ENCODE assay signal across 27 cellular contexts in the genomic region with DNA sequence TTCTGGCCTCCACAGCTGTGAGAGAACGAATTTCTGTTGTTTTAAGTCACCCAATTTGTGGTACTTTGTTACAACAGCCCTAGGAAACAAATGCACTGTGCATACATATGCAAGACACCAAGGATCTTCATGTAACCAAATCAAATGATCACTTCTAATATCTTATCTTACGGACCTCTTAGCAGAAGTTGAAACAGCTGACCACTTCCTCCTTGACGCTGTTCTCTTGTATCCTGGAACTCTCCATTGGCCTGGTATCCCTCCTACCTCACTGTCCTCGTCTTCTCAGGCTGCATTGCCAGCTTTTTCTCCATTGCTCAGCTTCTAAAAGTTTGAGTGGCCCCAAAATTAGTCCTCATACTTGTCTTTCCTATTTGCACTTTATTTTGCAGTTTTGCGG.
"Had no signal": no experiment of that assay in that cellular context is flagged by ENCODE, and none has a peak within 500 bp of the region (broad histone marks: within the 10 kb centered on the region; RNA-seq: fewer than 3 reads in every experiment).

No MANE protein-coding gene starts in this region.

- FAIRE-seq: colon, islet of Langerhans, pancreas had no signal

- H3K4me1 ChIP-seq: breast epithelium, gastrocnemius medialis, pancreas, right lobe of liver, thyroid gland had no signal

- H3K27ac ChIP-seq: breast epithelium, esophagus squamous epithelium, gastrocnemius medialis, neutrophil, pancreas, right lobe of liver, skin epidermis, thyroid gland had no signal

- H3K27ac Mint-ChIP-seq: activated naive CD8-positive, alpha-beta T cell treated with anti-CD3 and anti-CD28 coated beads for 36 hours; endodermal cell; natural killer cell treated with Interleukin-12 subunit alpha and Interleukin-12 subunit beta and Interleukin-15 and Interleukin-18, amount 100 ng/mL, for 72 hours; stimulated activated naive CD8-positive, alpha-beta T cell treated with anti-CD3 and anti-CD28 coated beads, Interleukin-15, Interleukin-2, amounts not matched to agents 100 ng/mL and 50 ng/mL, for 24 hours; T-helper 17 cell had no signal

- H3K27me3 ChIP-seq: breast epithelium, esophagus squamous epithelium, gastrocnemius medialis, neutrophil, pancreas, right lobe of liver, thyroid gland had no signal

- H3K4me3 Mint-ChIP-seq: activated naive CD8-positive, alpha-beta T cell treated with anti-CD3 and anti-CD28 coated beads for 36 hours; central memory CD8-positive, alpha-beta T cell; endodermal cell; natural killer cell treated with Interleukin-12 subunit alpha and Interleukin-12 subunit beta and Interleukin-15 and Interleukin-18, amount 100 ng/mL, for 72 hours; stimulated activated naive CD8-positive, alpha-beta T cell treated with anti-CD3 and anti-CD28 coated beads, Interleukin-15, Interleukin-2, amounts not matched to agents 100 ng/mL and 50 ng/mL, for 24 hours; T-helper 17 cell had no signal

- ATAC-seq: gastrocnemius medialis; left ventricle myocardium superior; natural killer cell treated with Interleukin-12 subunit alpha and Interleukin-12 subunit beta and Interleukin-15 and Interleukin-18, amount 100 ng/mL, for 72 hours; pancreas; T-helper 17 cell had no signal

- DNase-seq: activated CD4-positive, alpha-beta T cell treated with anti-CD3 and anti-CD28 coated beads for 4 hours; activated CD4-positive, alpha-beta T cell treated with anti-CD3 and anti-CD28 coated beads, Interleukin-2, amount 50 U/mL, for 48 hours; activated CD4-positive, CD25-positive, alpha-beta regulatory T cell; activated naive CD4-positive, alpha-beta T cell treated with Interleukin-2 at 50 U/mL for 16 hours; activated naive CD8-positive, alpha-beta T cell treated with anti-CD3 and anti-CD28 coated beads for 36 hours; activated T-cell treated with anti-CD3 and anti-CD28 coated beads, Interleukin-2, amount 50 U/mL, for 48 hours; endodermal cell; esophagus squamous epithelium; gastrocnemius medialis; head of caudate nucleus; left ventricle myocardium superior; mammary epithelial cell; midbrain; pancreas; right lobe of liver; stimulated activated CD4-positive, alpha-beta T cell treated with anti-CD3 and anti-CD28 coated beads, Interleukin-1b, Interleukin-23, amount 100 ng/mL, for 48 hours; substantia nigra; T-helper 17 cell; thyroid gland had no signal

- H3K4me3 ChIP-seq: breast epithelium, esophagus squamous epithelium, gastrocnemius medialis, pancreas, right lobe of liver, skin epidermis, thyroid gland had no signal

- H3K27me3 Mint-ChIP-seq: stimulated activated naive CD8-positive, alpha-beta T cell treated with anti-CD3 and anti-CD28 coated beads, Interleukin-15, Interleukin-2, amounts not matched to agents 100 ng/mL and 50 ng/mL, for 24 hours; T-helper 17 cell had no signal

- H3K36me3 ChIP-seq: breast epithelium, esophagus squamous epithelium, gastrocnemius medialis, neutrophil, pancreas, right lobe of liver, thyroid gland had no signal

- H3K9me3 ChIP-seq: breast epithelium, esophagus squamous epithelium, gastrocnemius medialis, neutrophil, pancreas, right lobe of liver, thyroid gland had no signal

- H3K9me3 Mint-ChIP-seq: activated naive CD8-positive, alpha-beta T cell treated with anti-CD3 and anti-CD28 coated beads for 36 hours; central memory CD8-positive, alpha-beta T cell; endodermal cell; natural killer cell treated with Interleukin-12 subunit alpha and Interleukin-12 subunit beta and Interleukin-15 and Interleukin-18, amount 100 ng/mL, for 72 hours; stimulated activated naive CD8-positive, alpha-beta T cell treated with anti-CD3 and anti-CD28 coated beads, Interleukin-15, Interleukin-2, amounts not matched to agents 100 ng/mL and 50 ng/mL, for 24 hours had no signal

- H3K36me3 Mint-ChIP-seq: activated naive CD8-positive, alpha-beta T cell treated with anti-CD3 and anti-CD28 coated beads for 36 hours; natural killer cell treated with Interleukin-12 subunit alpha and Interleukin-12 subunit beta and Interleukin-15 and Interleukin-18, amount 100 ng/mL, for 72 hours had no signal

- H3K4me1 Mint-ChIP-seq: activated naive CD8-positive, alpha-beta T cell treated with anti-CD3 and anti-CD28 coated beads for 36 hours; central memory CD8-positive, alpha-beta T cell; T-helper 17 cell had no signal
